Comparison of ENCODE assay signal across 8 cellular contexts in genomic region chr1:66439028-66439427, GRCh38.
DNase-seq lines count a peak whose midpoint lies in the region; ATAC-seq and TF ChIP-seq lines count a peak whose summit lies in the region.

No MANE protein-coding gene starts in this region.

- no peak for TF ChIP-seq CTCF in gastroesophageal sphincter (IDR thresholded peaks at IDR 0.05)
- no peak for TF ChIP-seq CTCF in testis (IDR thresholded peaks at IDR 0.05)

- H3K4me1 ChIP-seq in gastroesophageal sphincter (no peaks in the 10 kb centered on the region), testis (no peaks in the 10 kb centered on the region)

- peak; percentile 91 for DNase-seq in CD1c-positive myeloid dendritic cell (ENCODE audit: extremely low spot score)
- no peak for DNase-seq in activated naive CD8-positive, alpha-beta T cell treated with anti-CD3 and anti-CD28 coated beads, Interleukin-2, amount 50 U/mL, for 24 hours
- no peak for DNase-seq in T1000 (lab: John Stamatoyannopoulos, UW)
- no peak for DNase-seq in testis
- no peak for DNase-seq in NCI-H524 (lab: John Stamatoyannopoulos, UW)

- no peaks in the 10 kb centered on the region for H3K36me3 ChIP-seq in gastroesophageal sphincter
- no peaks in the 10 kb centered on the region for H3K36me3 ChIP-seq in testis (ENCODE audit: low read depth, missing control alignments)

- H3K27ac ChIP-seq in gastroesophageal sphincter (no peak overlapping the region), testis (no peak overlapping the region)

- intact Hi-C loops in testis (cut with DNase I; ENCODE audit: low total_unique reads): no loop called here

- H3K27me3 ChIP-seq in gastroesophageal sphincter (no peaks in the 10 kb centered on the region), testis (no peaks in the 10 kb centered on the region)

- peak overlapping the region; percentile 39 for H3K4me3 Mint-ChIP-seq in activated naive CD8-positive, alpha-beta T cell treated with anti-CD3 and anti-CD28 coated beads, Interleukin-2, amount 50 U/mL, for 24 hours

- H3K27ac Mint-ChIP-seq in activated naive CD8-positive, alpha-beta T cell treated with anti-CD3 and anti-CD28 coated beads, Interleukin-2, amount 50 U/mL, for 24 hours: peak overlapping the region; percentile 75

- H3K36me3 Mint-ChIP-seq in activated naive CD8-positive, alpha-beta T cell treated with anti-CD3 and anti-CD28 coated beads, Interleukin-2, amount 50 U/mL, for 24 hours (ENCODE audit: low read depth): no peaks in the 10 kb centered on the region

- H3K4me1 Mint-ChIP-seq in activated naive CD8-positive, alpha-beta T cell treated with anti-CD3 and anti-CD28 coated beads, Interleukin-2, amount 50 U/mL, for 24 hours: peaks cover 51% of the 10 kb centered on the region

- WGBS in gastroesophageal sphincter (ENCODE audit: low coverage in 1 of 2), 2 donors: 73 to 79% methylated on average over 2 to 3 of the region's 3 CpGs
- WGBS in testis, 2 donors: 85 to 86% methylated on average over 3 of the region's 3 CpGs

- H3K9me3 ChIP-seq in gastroesophageal sphincter (no peaks in the 10 kb centered on the region), testis (no peaks in the 10 kb centered on the region)

- H3K27me3 Mint-ChIP-seq in activated naive CD8-positive, alpha-beta T cell treated with anti-CD3 and anti-CD28 coated beads, Interleukin-2, amount 50 U/mL, for 24 hours: no peaks in the 10 kb centered on the region

- no peak overlapping the region for H3K4me3 ChIP-seq in gastroesophageal sphincter
- no peak overlapping the region for H3K4me3 ChIP-seq in testis

- no peaks in the 10 kb centered on the region for H3K9me3 Mint-ChIP-seq in activated naive CD8-positive, alpha-beta T cell treated with anti-CD3 and anti-CD28 coated beads, Interleukin-2, amount 50 U/mL, for 24 hours

- no peak for TF ChIP-seq POLR2A in gastroesophageal sphincter (IDR thresholded peaks at IDR 0.05)
- no peak for TF ChIP-seq POLR2A in testis (IDR thresholded peaks at IDR 0.05)

- ATAC-seq in GM19463 (IDR thresholded peaks at IDR 0.05; ENCODE audit: unreplicated experiment) (peak; percentile 41), HG03520 (IDR thresholded peaks at IDR 0.05; ENCODE audit: unreplicated experiment) (peak; percentile 55), gastroesophageal sphincter (no peak)
- no peak for ATAC-seq in activated naive CD8-positive, alpha-beta T cell treated with anti-CD3 and anti-CD28 coated beads, Interleukin-2, amount 50 U/mL, for 24 hours

- TF ChIP-seq EP300 in gastroesophageal sphincter (IDR thresholded peaks at IDR 0.05): no peak

Comparison
In these comparisons a context has a peak if more than half of its experiments do, and no peak if none do; other contexts are left out.
1. ATAC-seq: peak in GM19463 (single experiment) and HG03520 (single experiment); none in activated naive CD8-positive, alpha-beta T cell treated with anti-CD3 and anti-CD28 coated beads, Interleukin-2, amount 50 U/mL, for 24 hours (single experiment) and gastroesophageal sphincter (single experiment).